Comparison of ENCODE assay signal across 32 cellular contexts in genomic region chr3:140088058-140088457, GRCh38.
DNase-seq lines count a peak whose midpoint lies in the region; ATAC-seq and TF ChIP-seq lines count a peak whose summit lies in the region.
"Had no signal": no experiment of that assay in that cellular context is flagged by ENCODE, and none has a peak within 500 bp of the region (broad histone marks: within the 10 kb centered on the region; RNA-seq: fewer than 3 reads in every experiment).

No MANE protein-coding gene starts in this region.

- H3K79me2 ChIP-seq in SK-N-SH (ENCODE audit: insufficient read depth): no peaks in the 10 kb centered on the region

- H3K4me3 Mint-ChIP-seq in natural killer cell treated with Interleukin-12 subunit alpha and Interleukin-12 subunit beta and Interleukin-15 and Interleukin-18, amount 100 ng/mL, for 72 hours: no peak overlapping the region
- H3K4me3 Mint-ChIP-seq: B cell; CD14-positive monocyte; CD4-positive, alpha-beta memory T cell; CD4-positive, alpha-beta T cell; CD4-positive, CD25-positive, alpha-beta regulatory T cell; CD8-positive, alpha-beta memory T cell; CD8-positive, alpha-beta T cell had no signal

- no peak overlapping the region for H3K4me3 ChIP-seq in SK-N-SH (ENCODE audit: low read depth in 2 of 2, low read length in 1 of 2)
- H3K4me3 ChIP-seq: A549; BLaER1; BLaER1 treated with 17β-estradiol and CSF1 and Interleukin-3, amounts not matched to agents 10 nM and 100 nM had no signal

- no peak overlapping the region for H2AFZ ChIP-seq in SK-N-SH (ENCODE audit: low read depth)

- H3K27ac Mint-ChIP-seq in natural killer cell treated with Interleukin-12 subunit alpha and Interleukin-12 subunit beta and Interleukin-15 and Interleukin-18, amount 100 ng/mL, for 72 hours: no peak overlapping the region
- H3K27ac Mint-ChIP-seq: B cell; CD14-positive monocyte; CD4-positive, alpha-beta memory T cell; CD4-positive, alpha-beta T cell; CD4-positive, CD25-positive, alpha-beta regulatory T cell; CD8-positive, alpha-beta T cell had no signal

- peak in 1 of 2 experiments; percentile 98; a peak in 2 of 4 replicates for TF ChIP-seq EP300 in SK-N-SH (IDR thresholded peaks at IDR 0.05; ENCODE audit: borderline replicate concordance in 1 of 2, low read depth in 1 of 2, low read length in 1 of 2)

- WGBS in SK-N-SH (ENCODE audit: low lambda C conversion rate): 8% methylated on average over 3 of the region's 3 CpGs

- peak; percentile 13; the same call in 1 of the 2 replicates for TF ChIP-seq RAD21 in SK-N-SH (IDR thresholded peaks at IDR 0.05; ENCODE audit: low read length)

- DNase-seq in NCI-H82 (lab: John Stamatoyannopoulos, UW) (peak; percentile 42), NCI-H82 treated with DMSO at 0.1 percent for 48 hours (lab: John Stamatoyannopoulos, UW; ENCODE audit: unreplicated experiment) (no peak), SK-N-SH (peak; percentile 51), NCI-H446 (lab: John Stamatoyannopoulos, UW) (no peak)
- no peak for DNase-seq in natural killer cell treated with Interleukin-12 subunit alpha and Interleukin-12 subunit beta and Interleukin-15 and Interleukin-18, amount 100 ng/mL, for 72 hours (ENCODE audit: low spot score)
- DNase-seq: 8988T; ACHN; AML-193; BE2C; C1 segment of cervical spinal cord; Caco-2; Calu3; CD4-positive, alpha-beta memory T cell; CD4-positive, alpha-beta T cell; CD4-positive, CD25-positive, alpha-beta regulatory T cell; CD8-positive, alpha-beta memory T cell; CD8-positive, alpha-beta T cell; COR-L47; DMS 273 treated with DMSO at 0.1 percent for 48 hours; DMS153; DMS79; DMS79 treated with DMSO at 0.1 percent for 48 hours; DND-41; EL had no signal

- no peaks in the 10 kb centered on the region for H3K27me3 ChIP-seq in SK-N-SH (ENCODE audit: insufficient read depth)
- H3K27me3 ChIP-seq: BE2C; BLaER1; BLaER1 treated with 17β-estradiol and CSF1 and Interleukin-3, amounts not matched to agents 10 nM and 100 nM had no signal

- H3K4me1 Mint-ChIP-seq in natural killer cell treated with Interleukin-12 subunit alpha and Interleukin-12 subunit beta and Interleukin-15 and Interleukin-18, amount 100 ng/mL, for 72 hours (ENCODE audit: low read depth in 2 of 2): no peaks in the 10 kb centered on the region
- H3K4me1 Mint-ChIP-seq: B cell; CD14-positive monocyte; CD4-positive, alpha-beta memory T cell; CD4-positive, CD25-positive, alpha-beta regulatory T cell; CD8-positive, alpha-beta memory T cell had no signal

- POLR2A ChIA-PET in SK-N-SH (lab: Yijun Ruan, JAX): no interaction called here

- no peak for TF ChIP-seq CTCF in SK-N-SH (IDR thresholded peaks at IDR 0.05)

- H3K9me3 Mint-ChIP-seq in natural killer cell treated with Interleukin-12 subunit alpha and Interleukin-12 subunit beta and Interleukin-15 and Interleukin-18, amount 100 ng/mL, for 72 hours: no peaks in the 10 kb centered on the region
- H3K9me3 Mint-ChIP-seq: CD4-positive, alpha-beta T cell; CD8-positive, alpha-beta T cell had no signal

- no peaks in the 10 kb centered on the region for H3F3A ChIP-seq in SK-N-SH (replicated peaks; ENCODE audit: insufficient read depth)

- no peak overlapping the region for H3K9ac ChIP-seq in SK-N-SH
- H3K9ac ChIP-seq: BLaER1; BLaER1 treated with 17β-estradiol and CSF1 and Interleukin-3, amounts not matched to agents 10 nM and 100 nM had no signal

- peak overlapping the region in 1 of 2 experiments; percentile 89; a peak in 2 of 4 replicates for H3K27ac ChIP-seq in SK-N-SH (ENCODE audit: low read depth in 2 of 2, low read length in 1 of 2)
- H3K27ac ChIP-seq: 22Rv1; A549; BLaER1; BLaER1 treated with 17β-estradiol and CSF1 and Interleukin-3, amounts not matched to agents 10 nM and 100 nM; C4-2B had no signal

- no peak for ATAC-seq in SK-N-SH treated with all-trans-retinoic acid at 6 μM for 48 hours
- ATAC-seq in natural killer cell treated with Interleukin-12 subunit alpha and Interleukin-12 subunit beta and Interleukin-15 and Interleukin-18, amount 100 ng/mL, for 72 hours: no peak
- ATAC-seq: A549; CD8-positive, alpha-beta T cell had no signal

- no peaks in the 10 kb centered on the region for H3K36me3 ChIP-seq in SK-N-SH (replicated peaks in 1 of 2; ENCODE audit: control insufficient read depth in 1 of 2, insufficient read depth in 2 of 2, low read length in 1 of 2)
- H3K36me3 ChIP-seq: BE2C; BLaER1; BLaER1 treated with 17β-estradiol and CSF1 and Interleukin-3, amounts not matched to agents 10 nM and 100 nM had no signal

- no peaks in the 10 kb centered on the region for H3K36me3 Mint-ChIP-seq in natural killer cell treated with Interleukin-12 subunit alpha and Interleukin-12 subunit beta and Interleukin-15 and Interleukin-18, amount 100 ng/mL, for 72 hours
- H3K36me3 Mint-ChIP-seq: CD14-positive monocyte; CD4-positive, alpha-beta memory T cell; CD4-positive, CD25-positive, alpha-beta regulatory T cell; CD8-positive, alpha-beta memory T cell; CD8-positive, alpha-beta T cell had no signal

- H4K20me1 ChIP-seq in SK-N-SH (ENCODE audit: insufficient read depth): no peaks in the 10 kb centered on the region
- H4K20me1 ChIP-seq: BLaER1; BLaER1 treated with 17β-estradiol and CSF1 and Interleukin-3, amounts not matched to agents 10 nM and 100 nM had no signal

- H3K9me2 ChIP-seq in SK-N-SH: no peaks in the 10 kb centered on the region

- H3K4me1 ChIP-seq in SK-N-SH (ENCODE audit: control insufficient read depth in 1 of 2, insufficient read depth in 2 of 2, low read depth in 1 of 2, low read length in 1 of 2): peaks cover 0 to 10% of the 10 kb centered on the region in 2 experiments; a peak in 2 of 4 replicates
- H3K4me1 ChIP-seq: A549, BE2C, BLaER1, Caco-2 had no signal

- peaks cover 5 to 13% of the 10 kb centered on the region in 2 donors for H3K27me3 Mint-ChIP-seq in natural killer cell treated with Interleukin-12 subunit alpha and Interleukin-12 subunit beta and Interleukin-15 and Interleukin-18, amount 100 ng/mL, for 72 hours
- H3K27me3 Mint-ChIP-seq: B cell; CD4-positive, alpha-beta memory T cell; CD4-positive, CD25-positive, alpha-beta regulatory T cell had no signal

- no peaks in the 10 kb centered on the region for H3K9me3 ChIP-seq in SK-N-SH
- H3K9me3 ChIP-seq: A549, BE2C, Caco-2 had no signal

- CTCF ChIA-PET in SK-N-SH (lab: Yijun Ruan, JAX): interaction anchor here (0.7 to 1.3 kb wide), 4 partner anchors 10 to 150 kb away, joined by 3 to 5 read pairs (median 4); no protein-coding TSS in a partner anchor

- no peak overlapping the region for H3K4me2 ChIP-seq in SK-N-SH
- H3K4me2 ChIP-seq: A549; BLaER1; BLaER1 treated with 17β-estradiol and CSF1 and Interleukin-3, amounts not matched to agents 10 nM and 100 nM had no signal

TF ChIP-seq in SK-N-SH, 30 proteins besides CTCF, POLR2A, EP300 and RAD21:
- TF ChIP-seq TCF12 (IDR thresholded peaks at IDR 0.05) (peak; percentile 52), GATA2 (CRISPR knock-in tag; IDR thresholded peaks at IDR 0.05) (peak; percentile 96), NFIC (IDR thresholded peaks at IDR 0.05; ENCODE audit: borderline replicate concordance) (no peak), RCOR1 (IDR thresholded peaks at IDR 0.05; ENCODE audit: low read length) (peak; percentile 91), FOXJ3 (CRISPR knock-in tag; IDR thresholded peaks at IDR 0.05) (peak; percentile 65; the same call in 1 of the 2 replicates)

TF ChIP-seq in SK-N-SH treated with all-trans-retinoic acid at 6 μM for 48 hours, 23 proteins besides CTCF, POLR2A, EP300 and RAD21 (continues in another document):
- no peak for TF ChIP-seq CSRNP3 (CRISPR knock-in tag; IDR thresholded peaks at IDR 0.05)
- TF ChIP-seq OSR1 (CRISPR knock-in tag; IDR thresholded peaks at IDR 0.05): no peak
- TF ChIP-seq ZFP3 (CRISPR knock-in tag; IDR thresholded peaks at IDR 0.05): no peak
- no peak for TF ChIP-seq CSDC2 (CRISPR knock-in tag; IDR thresholded peaks at IDR 0.05)
- TF ChIP-seq BACH2 (CRISPR knock-in tag; IDR thresholded peaks at IDR 0.05; ENCODE audit: borderline replicate concordance): no peak
- no peak for TF ChIP-seq ISL1 (CRISPR knock-in tag; IDR thresholded peaks at IDR 0.05)
- no peak for TF ChIP-seq GLIS3 (CRISPR knock-in tag; IDR thresholded peaks at IDR 0.05)
- TF ChIP-seq PATZ1 (CRISPR knock-in tag; IDR thresholded peaks at IDR 0.05; ENCODE audit: borderline replicate concordance): no peak
- peak; percentile 92 for TF ChIP-seq TCF4 (CRISPR knock-in tag; IDR thresholded peaks at IDR 0.05; ENCODE audit: borderline replicate concordance)
- no peak for TF ChIP-seq ZNF8 (CRISPR knock-in tag; IDR thresholded peaks at IDR 0.05)
- TF ChIP-seq ZFP30 (CRISPR knock-in tag; IDR thresholded peaks at IDR 0.05): no peak
- no peak for TF ChIP-seq ZC3H10 (CRISPR knock-in tag; IDR thresholded peaks at IDR 0.05)
- TF ChIP-seq ZNF70 (CRISPR knock-in tag; IDR thresholded peaks at IDR 0.05): 0 out of 2 replicates have a peak, but pooled peaks have one; percentile 8

Comparison
In these comparisons a context has a peak if more than half of its experiments do, and no peak if none do; other contexts are left out.
1. DNase-seq: peak in NCI-H82 (single experiment) and SK-N-SH (single experiment); none in NCI-H82 treated with DMSO at 0.1 percent for 48 hours (single experiment), natural killer cell treated with Interleukin-12 subunit alpha and Interleukin-12 subunit beta and Interleukin-15 and Interleukin-18, amount 100 ng/mL, for 72 hours (single experiment) and NCI-H446 (0 of 2).